In the genomic region with DNA sequence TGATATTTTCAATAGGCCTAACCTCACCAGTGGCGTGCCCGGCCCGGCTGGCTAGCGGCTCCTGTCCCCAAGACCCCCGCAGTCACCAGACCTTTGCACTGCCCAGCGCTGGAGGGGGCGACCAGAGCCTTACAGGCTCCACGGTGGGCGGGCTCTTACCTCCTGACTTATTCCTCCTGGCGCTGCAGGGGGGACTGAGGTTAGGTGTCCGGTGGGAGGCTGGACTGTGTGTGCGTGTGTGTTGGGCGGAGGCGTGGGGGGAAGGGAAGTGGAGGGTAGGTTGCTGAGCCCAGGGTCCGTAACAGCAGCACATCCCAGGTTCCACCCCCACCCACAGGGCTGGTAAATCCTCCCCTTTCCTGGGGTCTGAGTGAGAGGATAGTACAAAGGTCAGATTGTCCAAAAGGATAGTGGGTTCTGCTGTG, we compare ENCODE assay signal across 10 cellular contexts. TPM values are rescaled to one million over a fixed set of nuclear protein-coding genes. Genes with fewer than 3 reads are reported as not detected.
DNase-seq lines count a peak whose midpoint lies in the region; ATAC-seq and TF ChIP-seq lines count a peak whose summit lies in the region.
"Had no signal": no experiment of that assay in that cellular context is flagged by ENCODE, and none has a peak within 500 bp of the region (broad histone marks: within the 10 kb centered on the region; RNA-seq: fewer than 3 reads in every experiment).

No MANE protein-coding gene starts in this region.

- H3K36me3 ChIP-seq in colonic mucosa = no peaks in the 10 kb centered on the region
- H3K36me3 ChIP-seq in skeletal muscle tissue (ENCODE audit: control insufficient read depth in 3 of 3, insufficient read depth in 3 of 3, low read length in 3 of 3) = no peaks in the 10 kb centered on the region

- DNase-seq in HEK293T (ENCODE audit: extremely low spot score) = peak; percentile 9
- no peak for DNase-seq in colonic mucosa
- peak; percentile 46 for DNase-seq in left lobe of liver (ENCODE audit: low spot score)
- DNase-seq in T-helper 2 cell treated with Interferon-gamma antibody and Interleukin-4, amounts not matched to agents 5 μg/mL and 100 μg/mL, for 36 hours (ENCODE audit: low spot score) = no peak
- DNase-seq in GOT3 (lab: John Stamatoyannopoulos, UW) = no peak
- no peak for DNase-seq in stimulated activated CD4-positive, alpha-beta T cell treated with anti-CD3 and anti-CD28 coated beads, Interleukin-15, amount 100 ng/mL, for 24 hours
- DNase-seq: naive thymus-derived CD4-positive, alpha-beta T cell had no signal

- H3K27ac ChIP-seq in colonic mucosa (no peak overlapping the region), skeletal muscle tissue (ENCODE audit: low read depth, low read length) (peak overlapping the region; percentile 65)

- peak; percentile 11 for ATAC-seq in left lobe of liver
- no peak for ATAC-seq in HG02623 (IDR thresholded peaks at IDR 0.05; ENCODE audit: unreplicated experiment)

- H3K27me3 Mint-ChIP-seq in T-helper 2 cell treated with Interferon-gamma antibody and Interleukin-4, amounts not matched to agents 5 μg/mL and 100 μg/mL, for 36 hours (ENCODE audit: low read depth) = peaks cover 43% of the 10 kb centered on the region

- H3K36me3 Mint-ChIP-seq in T-helper 2 cell treated with Interferon-gamma antibody and Interleukin-4, amounts not matched to agents 5 μg/mL and 100 μg/mL, for 36 hours (ENCODE audit: low read depth) = no peaks in the 10 kb centered on the region

- H3K9ac ChIP-seq in colonic mucosa (ENCODE audit: low read depth in 2 of 2, low read length in 2 of 2) (peak overlapping the region in 1 of 2 donors; percentile 29), skeletal muscle tissue (ENCODE audit: low read depth in 1 of 3, low read length in 3 of 3) (peak overlapping the region; percentile 80 to 89 (median 83))

- CTCF ChIA-PET in HEK293T (lab: Yijun Ruan, JAX) = no interaction called here

- no peaks in the 10 kb centered on the region for H3K4me1 Mint-ChIP-seq in T-helper 2 cell treated with Interferon-gamma antibody and Interleukin-4, amounts not matched to agents 5 μg/mL and 100 μg/mL, for 36 hours (ENCODE audit: low read depth)

- H3K27me3 ChIP-seq in colonic mucosa = peaks cover 8% of the 10 kb centered on the region
- H3K27me3 ChIP-seq in skeletal muscle tissue (ENCODE audit: control insufficient read depth in 3 of 3, insufficient read depth in 3 of 3, low read length in 3 of 3) = no peaks in the 10 kb centered on the region

- peaks cover 5% of the 10 kb centered on the region for H3K4me1 ChIP-seq in colonic mucosa
- peaks cover 14 to 22% (median 16%) of the 10 kb centered on the region in 3 donors for H3K4me1 ChIP-seq in skeletal muscle tissue (ENCODE audit: control insufficient read depth in 3 of 3, insufficient read depth in 3 of 3, low read length in 3 of 3)

- no peak for TF ChIP-seq CTCF in colonic mucosa (IDR thresholded peaks at IDR 0.05)

- POLR2A ChIA-PET in HEK293T (lab: Yijun Ruan, JAX) = no interaction called here

- intact Hi-C loops in colonic mucosa (cut with DNase I) = no loop called here

- no peak overlapping the region for H3K27ac Mint-ChIP-seq in T-helper 2 cell treated with Interferon-gamma antibody and Interleukin-4, amounts not matched to agents 5 μg/mL and 100 μg/mL, for 36 hours
- H3K27ac Mint-ChIP-seq: naive thymus-derived CD4-positive, alpha-beta T cell had no signal

- H3K4me3 ChIP-seq in colonic mucosa = peak overlapping the region; percentile 66
- H3K4me3 ChIP-seq in skeletal muscle tissue (ENCODE audit: low read length in 3 of 3) = peak overlapping the region; percentile 73 to 81 (median 79)

- H3K9me3 Mint-ChIP-seq in T-helper 2 cell treated with Interferon-gamma antibody and Interleukin-4, amounts not matched to agents 5 μg/mL and 100 μg/mL, for 36 hours = no peaks in the 10 kb centered on the region

- no peaks in the 10 kb centered on the region for H3K9me3 ChIP-seq in colonic mucosa
- no peaks in the 10 kb centered on the region for H3K9me3 ChIP-seq in skeletal muscle tissue (ENCODE audit: control insufficient read depth in 3 of 3, low read length in 3 of 3)

- no peak overlapping the region for H3K4me3 Mint-ChIP-seq in T-helper 2 cell treated with Interferon-gamma antibody and Interleukin-4, amounts not matched to agents 5 μg/mL and 100 μg/mL, for 36 hours
- H3K4me3 Mint-ChIP-seq: naive thymus-derived CD4-positive, alpha-beta T cell had no signal

TF ChIP-seq in HEK293T, 16 proteins besides CTCF, POLR2A, EP300 and RAD21:
- TF ChIP-seq ELF4 (IDR thresholded peaks at IDR 0.05) = no peak
- TF ChIP-seq LEF1 (IDR thresholded peaks at IDR 0.05; ENCODE audit: borderline replicate concordance) = no peak
- TF ChIP-seq SUZ12 (IDR thresholded peaks at IDR 0.05) = no peak
- TF ChIP-seq L3MBTL2 (conservative IDR thresholded peaks at IDR 0.05) = 0 out of 2 replicates have a peak, but pooled peaks have one; percentile 7

RNA-seq across cellular contexts. Expression of a gene that starts 27.5 kb away (rescaled TPM):
- 10 to 100 TPM; 23.3 to 27.6 TPM for total RNA-seq in colonic mucosa
- 30.7 TPM for total RNA-seq in left lobe of liver
- 3.1 TPM for total RNA-seq in skeletal muscle tissue
- total RNA-seq: T-helper 2 cell treated with Interferon-gamma antibody and Interleukin-4, amounts not matched to agents 100 ng/mL and 5 ng/mL, for 36 hours had no signal

Comparison
In these comparisons a context has a peak if more than half of its experiments do, and no peak if none do; other contexts are left out.
1. DNase-seq: peak in HEK293T (single experiment) and left lobe of liver (single experiment); none in colonic mucosa (single experiment), T-helper 2 cell treated with Interferon-gamma antibody and Interleukin-4, amounts not matched to agents 5 μg/mL and 100 μg/mL, for 36 hours (single experiment), GOT3 (single experiment) and stimulated activated CD4-positive, alpha-beta T cell treated with anti-CD3 and anti-CD28 coated beads, Interleukin-15, amount 100 ng/mL, for 24 hours (single experiment).